Comparison of ENCODE assay signal across 8 cellular contexts in genomic region chr9:114387678-114388431, GRCh38. TPM values are rescaled to one million over a fixed set of nuclear protein-coding genes. Genes with fewer than 3 reads are reported as not detected.
DNase-seq lines count a peak whose midpoint lies in the region; ATAC-seq and TF ChIP-seq lines count a peak whose summit lies in the region.

TSS of gene AKNA (minus strand) at chr9:114387982. CDS start at chr9:114381333, 6,649 bp downstream.

- peak; percentile 16 for DNase-seq in NCI-H1092 treated with DMSO at 0.1 percent for 48 hours (lab: John Stamatoyannopoulos, UW)
- no peak for DNase-seq in NCI-H1092 (lab: John Stamatoyannopoulos, UW)
- DNase-seq in Jurkat, Clone E6-1 (ENCODE audit: low read depth, low spot score), result peak; percentile 88
- DNase-seq in activated CD4-positive, alpha-beta T cell treated with anti-CD3 and anti-CD28 coated beads for 4 hours, result peak; percentile 80 to 82
- DNase-seq in chondrocyte (ENCODE audit: low spot score), result no peak
- no peak for DNase-seq in left lobe of liver (ENCODE audit: low spot score)
- peak; percentile 72 for DNase-seq in stimulated activated CD4-positive, alpha-beta T cell treated with anti-CD3 and anti-CD28 coated beads, Interleukin-2, amount 100 ng/mL, for 4 hours (ENCODE audit: low read depth)
- DNase-seq in T1000 (lab: John Stamatoyannopoulos, UW), result no peak

- H3K36me3 Mint-ChIP-seq in chondrocyte (ENCODE audit: low read depth), result peaks cover 1% of the 10 kb centered on the region

- peaks cover 76% of the 10 kb centered on the region for H3K4me1 Mint-ChIP-seq in chondrocyte (ENCODE audit: low read depth)

- peak within 1 kb of the TSS; percentile 93 for H3K4me3 Mint-ChIP-seq in chondrocyte (ENCODE audit: unreplicated experiment)

- peak within 1 kb of the TSS; percentile 95 for H3K27ac Mint-ChIP-seq in chondrocyte (ENCODE audit: unreplicated experiment)

- H3K4me3 ChIP-seq in Jurkat, Clone E6-1 (ENCODE audit: low read length), result peak within 1 kb of the TSS; percentile 76

- no peaks in the 10 kb centered on the region for H3K27me3 Mint-ChIP-seq in chondrocyte (ENCODE audit: low read depth)

- peak; percentile 39 for ATAC-seq in left lobe of liver

- no peaks in the 10 kb centered on the region for H3K9me3 Mint-ChIP-seq in chondrocyte (ENCODE audit: low read depth)

- TF ChIP-seq CTCF in chondrocyte (IDR thresholded peaks at IDR 0.05), result peak; percentile 6

RNA-seq across cellular contexts. Expression of gene AKNA, which starts in this region (rescaled TPM):
- 45.2 TPM for polyA plus RNA-seq in Jurkat, Clone E6-1 (2012; ENCODE audit: insufficient read depth, insufficient read length)
- total RNA-seq in chondrocyte (19.1 to 43.1 TPM (median 43.0 TPM) in 3 replicates), left lobe of liver (7.3 TPM)

Comparison
In these comparisons a context has a peak if more than half of its experiments do, and no peak if none do; other contexts are left out.
1. DNase-seq: peak in NCI-H1092 treated with DMSO at 0.1 percent for 48 hours (single experiment), Jurkat, Clone E6-1 (single experiment), activated CD4-positive, alpha-beta T cell treated with anti-CD3 and anti-CD28 coated beads for 4 hours (2 of 2) and stimulated activated CD4-positive, alpha-beta T cell treated with anti-CD3 and anti-CD28 coated beads, Interleukin-2, amount 100 ng/mL, for 4 hours (single experiment); none in NCI-H1092 (single experiment), chondrocyte (single experiment), left lobe of liver (single experiment) and T1000 (single experiment).